ENCODE assay signal across 8 cellular contexts in genomic region chr15:94230436-94230885, GRCh38. TPM values are rescaled to one million over a fixed set of nuclear protein-coding genes. Genes with fewer than 3 reads are reported as not detected.
DNase-seq lines count a peak whose midpoint lies in the region; ATAC-seq, FAIRE-seq and TF ChIP-seq lines count a peak whose summit lies in the region.

No MANE protein-coding gene starts in this region.

- no peak for FAIRE-seq in H54 (lab: Jason Lieb, UNC)

- H3K4me3 ChIP-seq in BLaER1 treated with 17β-estradiol and CSF1 and Interleukin-3, amounts not matched to agents 10 nM and 100 nM, result peak overlapping the region; percentile 50 to 79 (median 70)
- H3K4me3 ChIP-seq in OCI-LY1 (ENCODE audit: low read depth, low read length, poor library complexity, severe bottlenecking), result peak overlapping the region; percentile 74

- no peaks in the 10 kb centered on the region for H3K9me3 ChIP-seq in BLaER1 treated with 17β-estradiol and CSF1 and Interleukin-3, amounts not matched to agents 10 nM and 100 nM (replicated peaks in 1 of 11)
- H3K9me3 ChIP-seq in OCI-LY1 (ENCODE audit: low read length), result no peaks in the 10 kb centered on the region

- no peak for TF ChIP-seq POLR2A in H54 (IDR thresholded peaks at IDR 0.05; ENCODE audit: low read depth, low read length)

- peak overlapping the region in 9 of 11 experiments; percentile 46 to 83 (median 68); a peak in 17 of 22 replicates for H3K27ac ChIP-seq in BLaER1 treated with 17β-estradiol and CSF1 and Interleukin-3, amounts not matched to agents 10 nM and 100 nM
- H3K27ac ChIP-seq in OCI-LY1 (ENCODE audit: low read depth, low read length, poor library complexity, severe bottlenecking), result peak overlapping the region; percentile 44

- no peaks in the 10 kb centered on the region for H3K9me3 Mint-ChIP-seq in endothelial cell (ENCODE audit: unreplicated experiment)
- H3K9me3 Mint-ChIP-seq in nephron, result no peaks in the 10 kb centered on the region

- H3K4me1 Mint-ChIP-seq in endothelial cell (ENCODE audit: unreplicated experiment), result peaks cover 4% of the 10 kb centered on the region
- peaks cover 6% of the 10 kb centered on the region for H3K4me1 Mint-ChIP-seq in nephron

- H3K4me1 ChIP-seq in BLaER1 treated with 17β-estradiol and CSF1 and Interleukin-3, amounts not matched to agents 10 nM and 100 nM, result peaks cover 41 to 64% (median 57%) of the 10 kb centered on the region in 10 experiments
- peaks cover 49% of the 10 kb centered on the region for H3K4me1 ChIP-seq in OCI-LY1 (ENCODE audit: insufficient read depth, low read length, severe bottlenecking)

- TF ChIP-seq CTCF in OCI-LY1 (IDR thresholded peaks at IDR 0.05; ENCODE audit: low read length), result no peak
- no peak for TF ChIP-seq CTCF in endothelial cell (IDR thresholded peaks at IDR 0.05; ENCODE audit: unreplicated experiment)
- no peak for TF ChIP-seq CTCF in nephron (IDR thresholded peaks at IDR 0.05; ENCODE audit: unreplicated experiment in 3 of 3)

- peak overlapping the region; percentile 86 to 99 (median 96) for H3K4me2 ChIP-seq in BLaER1 treated with 17β-estradiol and CSF1 and Interleukin-3, amounts not matched to agents 10 nM and 100 nM
- H3K4me2 ChIP-seq in OCI-LY1 (ENCODE audit: low read length), result peak overlapping the region; percentile 83

- H3K9ac ChIP-seq in BLaER1 treated with 17β-estradiol and CSF1 and Interleukin-3, amounts not matched to agents 10 nM and 100 nM, result peak overlapping the region in 10 of 11 experiments; percentile 38 to 83 (median 72); a peak in 19 of 22 replicates
- H3K9ac ChIP-seq in OCI-LY1 (ENCODE audit: low read length), result peak overlapping the region; percentile 73

- DNase-seq in endothelial cell (ENCODE audit: low spot score), result no peak
- no peak for DNase-seq in H54 (ENCODE audit: insufficient read length, low spot score)
- DNase-seq in stimulated activated naive CD4-positive, alpha-beta T cell treated with Interleukin-2 at 50 U/mL for 16 hours (lab: John Stamatoyannopoulos, UW), result no peak

- H3K79me2 ChIP-seq in OCI-LY1 (ENCODE audit: insufficient read depth, low read length), result peaks cover 21% of the 10 kb centered on the region

- H3F3A ChIP-seq in OCI-LY1 (ENCODE audit: insufficient read depth, low read length), result no peaks in the 10 kb centered on the region

- no peaks in the 10 kb centered on the region for H3K36me3 ChIP-seq in BLaER1 treated with 17β-estradiol and CSF1 and Interleukin-3, amounts not matched to agents 10 nM and 100 nM
- no peaks in the 10 kb centered on the region for H3K36me3 ChIP-seq in OCI-LY1 (ENCODE audit: insufficient read depth, low read length)

- H4K20me1 ChIP-seq in BLaER1 treated with 17β-estradiol and CSF1 and Interleukin-3, amounts not matched to agents 10 nM and 100 nM, result peaks cover 0 to 13% (median 0%) of the 10 kb centered on the region in 11 experiments; a peak in 1 of 22 replicates
- no peaks in the 10 kb centered on the region for H4K20me1 ChIP-seq in OCI-LY1 (ENCODE audit: insufficient read depth, low read length)

- no peaks in the 10 kb centered on the region for H3K9me2 ChIP-seq in OCI-LY1 (ENCODE audit: low read depth, low read length)

- peaks cover 0 to 98% (median 0%) of the 10 kb centered on the region in 11 experiments; a peak in 11 of 22 replicates for H3K27me3 ChIP-seq in BLaER1 treated with 17β-estradiol and CSF1 and Interleukin-3, amounts not matched to agents 10 nM and 100 nM
- H3K27me3 ChIP-seq in OCI-LY1 (ENCODE audit: insufficient read depth, low read length), result no peaks in the 10 kb centered on the region

- H2AFZ ChIP-seq in OCI-LY1 (ENCODE audit: low read length), result no peak overlapping the region

- H3K27ac Mint-ChIP-seq in endothelial cell (ENCODE audit: unreplicated experiment), result no peak overlapping the region
- H3K27ac Mint-ChIP-seq in nephron, result peak overlapping the region in 1 of 3 experiments; percentile 1

- ATAC-seq in GM18498 (IDR thresholded peaks at IDR 0.05; ENCODE audit: unreplicated experiment) (no peak), HG03521 (IDR thresholded peaks at IDR 0.05; ENCODE audit: unreplicated experiment) (no peak)

- H3K27me3 Mint-ChIP-seq in endothelial cell (ENCODE audit: unreplicated experiment) (peaks cover 4% of the 10 kb centered on the region), nephron (ENCODE audit: low read depth) (peaks cover 67% of the 10 kb centered on the region)

- H3K36me3 Mint-ChIP-seq in endothelial cell (ENCODE audit: low read depth, unreplicated experiment), result no peaks in the 10 kb centered on the region
- H3K36me3 Mint-ChIP-seq in nephron (ENCODE audit: low read depth), result no peaks in the 10 kb centered on the region

- H3K4me3 Mint-ChIP-seq in endothelial cell (ENCODE audit: unreplicated experiment) (peak overlapping the region; percentile 91), nephron (peak overlapping the region; percentile 74 to 84 (median 83))

RNA-seq across cellular contexts. Expression of gene MCTP2, which starts 0.9 kb away (rescaled TPM):
- total RNA-seq in endothelial cell (ENCODE audit: unreplicated experiment), result 1.5 TPM
